ENCODE assay signal across 1 cellular context in the genomic region with DNA sequence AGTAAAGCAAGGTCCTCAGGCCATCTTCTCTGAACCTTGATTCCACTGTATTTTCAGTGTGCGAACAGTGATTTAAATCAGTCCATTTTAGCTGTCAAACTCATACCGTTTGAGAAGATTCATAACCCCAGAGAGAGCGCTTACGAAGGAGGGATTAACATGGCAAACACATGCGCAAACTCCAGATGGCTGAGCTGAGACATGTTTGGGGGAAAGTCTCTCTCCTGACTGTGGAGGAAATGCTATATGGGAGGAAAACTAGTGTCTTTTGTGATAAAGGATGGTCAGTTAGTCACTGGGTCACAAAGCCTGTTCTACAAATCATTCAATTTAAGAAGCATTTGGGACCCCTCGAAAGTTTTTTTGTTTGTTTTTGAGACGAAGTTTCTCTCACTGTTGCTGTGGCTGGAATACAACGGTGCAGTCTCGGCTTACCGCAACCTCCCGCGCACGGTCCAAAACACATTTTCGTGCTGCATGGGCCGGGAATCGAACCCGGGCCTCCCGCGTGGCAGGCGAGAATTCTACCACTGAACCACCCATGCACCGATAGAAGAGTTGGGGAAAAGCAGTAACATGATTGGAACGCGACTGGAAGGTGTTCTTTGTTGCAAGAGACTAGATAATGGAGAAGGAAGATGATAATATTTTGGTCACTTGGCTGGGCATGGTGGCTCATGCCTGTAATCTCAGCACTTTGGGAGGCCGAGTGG.
TF ChIP-seq lines count a peak whose summit lies in the region.

No MANE protein-coding gene starts in this region.

TF ChIP-seq in HepG2, 621 proteins besides CTCF, POLR2A, EP300 and RAD21 (continued from another document and continues in another):
- TF ChIP-seq, protein P1, sequence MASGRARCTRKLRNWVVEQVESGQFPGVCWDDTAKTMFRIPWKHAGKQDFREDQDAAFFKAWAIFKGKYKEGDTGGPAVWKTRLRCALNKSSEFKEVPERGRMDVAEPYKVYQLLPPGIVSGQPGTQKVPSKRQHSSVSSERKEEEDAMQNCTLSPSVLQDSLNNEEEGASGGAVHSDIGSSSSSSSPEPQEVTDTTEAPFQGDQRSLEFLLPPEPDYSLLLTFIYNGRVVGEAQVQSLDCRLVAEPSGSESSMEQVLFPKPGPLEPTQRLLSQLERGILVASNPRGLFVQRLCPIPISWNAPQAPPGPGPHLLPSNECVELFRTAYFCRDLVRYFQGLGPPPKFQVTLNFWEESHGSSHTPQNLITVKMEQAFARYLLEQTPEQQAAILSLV (CRISPR knock-in tag; IDR thresholded peaks at IDR 0.05; ENCODE audit: borderline replicate concordance): 0 out of 2 replicates have a peak, but pooled peaks have one; percentile 31
- TF ChIP-seq ZBTB43 (CRISPR knock-in tag; conservative IDR thresholded peaks at IDR 0.05): no peak
- 0 out of 2 replicates have a peak, but pooled peaks have one; percentile 12 for TF ChIP-seq NAIF1 (CRISPR knock-in tag; IDR thresholded peaks at IDR 0.05; ENCODE audit: borderline replicate concordance)
- 0 out of 2 replicates have a peak, but pooled peaks have one; percentile 67 for TF ChIP-seq SRY (CRISPR knock-in tag; IDR thresholded peaks at IDR 0.05)
- no peak for TF ChIP-seq RARG (CRISPR knock-in tag; IDR thresholded peaks at IDR 0.05; ENCODE audit: low read depth)
- 0 out of 2 replicates have a peak, but pooled peaks have one; percentile 27 for TF ChIP-seq LRRFIP1 (CRISPR knock-in tag; conservative IDR thresholded peaks at IDR 0.05)
- no peak for TF ChIP-seq ZNF740 (CRISPR knock-in tag; IDR thresholded peaks at IDR 0.05)
- no peak for TF ChIP-seq ZNF83 (CRISPR knock-in tag; IDR thresholded peaks at IDR 0.05; ENCODE audit: borderline replicate concordance)
- no peak for TF ChIP-seq ZNF382 (CRISPR knock-in tag; IDR thresholded peaks at IDR 0.05; ENCODE audit: borderline replicate concordance)
- no peak for TF ChIP-seq EED (CRISPR knock-in tag; IDR thresholded peaks at IDR 0.05)
- TF ChIP-seq ZNF558 (CRISPR knock-in tag; IDR thresholded peaks at IDR 0.05; ENCODE audit: borderline replicate concordance): no peak
- no peak for TF ChIP-seq NCOA1 (CRISPR knock-in tag; IDR thresholded peaks at IDR 0.05)
- no peak for TF ChIP-seq MATR3 (CRISPR knock-in tag; IDR thresholded peaks at IDR 0.05)
- TF ChIP-seq MAFG (CRISPR knock-in tag; IDR thresholded peaks at IDR 0.05): no peak
- peak; percentile 77; the same call in 1 of the 2 replicates for TF ChIP-seq KDM1A (CRISPR knock-in tag; IDR thresholded peaks at IDR 0.05)
- peak; percentile 83 for TF ChIP-seq MIER2 (CRISPR knock-in tag; IDR thresholded peaks at IDR 0.05)
- TF ChIP-seq ZNF563 (CRISPR knock-in tag; IDR thresholded peaks at IDR 0.05): no peak
- no peak for TF ChIP-seq SCMH1 (CRISPR knock-in tag; IDR thresholded peaks at IDR 0.05; ENCODE audit: borderline replicate concordance)
- no peak for TF ChIP-seq GABPA (IDR thresholded peaks at IDR 0.05; ENCODE audit: low read depth, low read length)
- no peak for TF ChIP-seq GABPA (CRISPR knock-in tag; IDR thresholded peaks at IDR 0.05; ENCODE audit: low read depth)
- TF ChIP-seq HNRNPH1 (optimal IDR thresholded peaks at IDR 0.05; ENCODE audit: low read depth, low read length): no peak
- peak; percentile 95; the same call in 1 of the 2 replicates for TF ChIP-seq ZNF350 (CRISPR knock-in tag; IDR thresholded peaks at IDR 0.05; ENCODE audit: borderline replicate concordance, low read depth)
- no peak for TF ChIP-seq GRHL1 (CRISPR knock-in tag; conservative IDR thresholded peaks at IDR 0.05)
- TF ChIP-seq, protein P2, sequence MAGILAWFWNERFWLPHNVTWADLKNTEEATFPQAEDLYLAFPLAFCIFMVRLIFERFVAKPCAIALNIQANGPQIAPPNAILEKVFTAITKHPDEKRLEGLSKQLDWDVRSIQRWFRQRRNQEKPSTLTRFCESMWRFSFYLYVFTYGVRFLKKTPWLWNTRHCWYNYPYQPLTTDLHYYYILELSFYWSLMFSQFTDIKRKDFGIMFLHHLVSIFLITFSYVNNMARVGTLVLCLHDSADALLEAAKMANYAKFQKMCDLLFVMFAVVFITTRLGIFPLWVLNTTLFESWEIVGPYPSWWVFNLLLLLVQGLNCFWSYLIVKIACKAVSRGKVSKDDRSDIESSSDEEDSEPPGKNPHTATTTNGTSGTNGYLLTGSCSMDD (CRISPR knock-in tag; IDR thresholded peaks at IDR 0.05): no peak
- TF ChIP-seq RFX5 (IDR thresholded peaks at IDR 0.05; ENCODE audit: low read depth, low read length): no peak
- no peak; the same call in 1 of the 2 replicates for TF ChIP-seq DMAP1 (CRISPR knock-in tag; IDR thresholded peaks at IDR 0.05)
- no peak for TF ChIP-seq SRSF9 (IDR thresholded peaks at IDR 0.05; ENCODE audit: borderline replicate concordance, insufficient read depth, low read depth, low read length, poor library complexity, severe bottlenecking)
- TF ChIP-seq PHF20 (CRISPR knock-in tag; IDR thresholded peaks at IDR 0.05): no peak
- TF ChIP-seq PCBP2 (optimal IDR thresholded peaks at IDR 0.05; ENCODE audit: low read depth, low read length, poor library complexity, severe bottlenecking): no peak
- 0 out of 2 replicates have a peak, but pooled peaks have one; percentile 34 for TF ChIP-seq E2F2 (CRISPR knock-in tag; IDR thresholded peaks at IDR 0.05; ENCODE audit: borderline replicate concordance)
- no peak for TF ChIP-seq E2F5 (CRISPR knock-in tag; conservative IDR thresholded peaks at IDR 0.05)
- no peak; the same call in 1 of the 2 replicates for TF ChIP-seq ZNF44 (CRISPR knock-in tag; IDR thresholded peaks at IDR 0.05)
- no peak for TF ChIP-seq HCFC1 (IDR thresholded peaks at IDR 0.05; ENCODE audit: low read depth, low read length)
- no peak for TF ChIP-seq TCF12 (IDR thresholded peaks at IDR 0.05)
- no peak for TF ChIP-seq TCF12 (CRISPR knock-in tag; IDR thresholded peaks at IDR 0.05)
- TF ChIP-seq ZBTB4 (CRISPR knock-in tag; IDR thresholded peaks at IDR 0.05; ENCODE audit: borderline replicate concordance): peak; percentile 77; the same call in 1 of the 2 replicates
- TF ChIP-seq JUN (CRISPR knock-in tag; IDR thresholded peaks at IDR 0.05): peak; percentile 66
- TF ChIP-seq, protein P3, sequence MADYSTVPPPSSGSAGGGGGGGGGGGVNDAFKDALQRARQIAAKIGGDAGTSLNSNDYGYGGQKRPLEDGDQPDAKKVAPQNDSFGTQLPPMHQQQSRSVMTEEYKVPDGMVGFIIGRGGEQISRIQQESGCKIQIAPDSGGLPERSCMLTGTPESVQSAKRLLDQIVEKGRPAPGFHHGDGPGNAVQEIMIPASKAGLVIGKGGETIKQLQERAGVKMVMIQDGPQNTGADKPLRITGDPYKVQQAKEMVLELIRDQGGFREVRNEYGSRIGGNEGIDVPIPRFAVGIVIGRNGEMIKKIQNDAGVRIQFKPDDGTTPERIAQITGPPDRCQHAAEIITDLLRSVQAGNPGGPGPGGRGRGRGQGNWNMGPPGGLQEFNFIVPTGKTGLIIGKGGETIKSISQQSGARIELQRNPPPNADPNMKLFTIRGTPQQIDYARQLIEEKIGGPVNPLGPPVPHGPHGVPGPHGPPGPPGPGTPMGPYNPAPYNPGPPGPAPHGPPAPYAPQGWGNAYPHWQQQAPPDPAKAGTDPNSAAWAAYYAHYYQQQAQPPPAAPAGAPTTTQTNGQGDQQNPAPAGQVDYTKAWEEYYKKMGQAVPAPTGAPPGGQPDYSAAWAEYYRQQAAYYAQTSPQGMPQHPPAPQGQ (CRISPR knock-in tag; IDR thresholded peaks at IDR 0.05; ENCODE audit: borderline replicate concordance): no peak
- peak; percentile 88; the same call in 1 of the 2 replicates for TF ChIP-seq ZNF546 (CRISPR knock-in tag; conservative IDR thresholded peaks at IDR 0.05)
- TF ChIP-seq ZNF841 (CRISPR knock-in tag; IDR thresholded peaks at IDR 0.05; ENCODE audit: borderline replicate concordance): no peak
- no peak for TF ChIP-seq ZNF607 (CRISPR knock-in tag; IDR thresholded peaks at IDR 0.05; ENCODE audit: borderline replicate concordance)
- TF ChIP-seq MXI1 (IDR thresholded peaks at IDR 0.05; ENCODE audit: borderline replicate concordance, low read depth, low read length): peak; percentile 67; the same call in 2 of the 3 replicates
- TF ChIP-seq ZNF224 (CRISPR knock-in tag; IDR thresholded peaks at IDR 0.05): no peak
- no peak for TF ChIP-seq POLR2G (IDR thresholded peaks at IDR 0.05; ENCODE audit: low read depth, low read length)
- no peak for TF ChIP-seq NR3C1 (CRISPR knock-in tag; IDR thresholded peaks at IDR 0.05)
